15 cellular contexts compared by ENCODE assay signal in the genomic region with DNA sequence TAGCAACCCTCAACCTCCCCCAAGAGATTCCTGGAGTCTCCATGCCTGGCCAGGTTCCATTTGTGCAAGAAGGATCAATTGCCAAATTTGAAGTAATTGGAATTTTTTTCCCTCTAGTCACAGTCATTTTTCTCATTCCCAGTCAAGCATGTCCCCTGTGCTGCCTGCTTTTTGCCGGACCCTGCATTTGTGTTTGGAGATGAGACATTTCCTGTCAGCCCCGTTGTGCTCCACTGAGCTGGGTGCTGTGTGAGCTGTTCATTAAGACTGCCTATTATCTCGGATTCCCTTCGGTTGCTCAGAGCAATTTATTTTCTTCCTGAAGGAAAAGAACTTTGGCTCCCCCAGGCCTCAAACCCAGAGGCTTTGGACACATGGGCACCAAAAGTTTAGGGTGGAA.
DNase-seq lines count a peak whose midpoint lies in the region; ATAC-seq and TF ChIP-seq lines count a peak whose summit lies in the region.
"Had no signal": no experiment of that assay in that cellular context is flagged by ENCODE, and none has a peak within 500 bp of the region (broad histone marks: within the 10 kb centered on the region; RNA-seq: fewer than 3 reads in every experiment).

No MANE protein-coding gene starts in this region.

- TF ChIP-seq CTCF in astrocyte of the spinal cord (IDR thresholded peaks at IDR 0.05; ENCODE audit: low read depth, low read length), result no peak
- no peak for TF ChIP-seq CTCF in nephron (IDR thresholded peaks at IDR 0.05; ENCODE audit: unreplicated experiment in 3 of 3)

- H3K27ac Mint-ChIP-seq in nephron, result peak overlapping the region; percentile 30 to 69 (median 32)
- H3K27ac Mint-ChIP-seq in stimulated activated naive CD8-positive, alpha-beta T cell treated with anti-CD3 and anti-CD28 coated beads, Interleukin-15, amount 100 ng/mL, for 72 hours, result no peak overlapping the region

- DNase-seq in ELR (ENCODE audit: low read depth) (peak; percentile 90), astrocyte of the spinal cord (ENCODE audit: low read depth, low spot score) (peak; percentile 68), T1000 (lab: John Stamatoyannopoulos, UW) (no peak), NCI-H2029 treated with DMSO at 0.1 percent for 48 hours (lab: John Stamatoyannopoulos, UW) (no peak)
- no peak for DNase-seq in activated CD8-positive, alpha-beta memory T cell treated with anti-CD3 and anti-CD28 coated beads, Interleukin-2, amount 50 U/mL, for 48 hours
- no peak for DNase-seq in stimulated activated naive CD8-positive, alpha-beta T cell treated with anti-CD3 and anti-CD28 coated beads, Interleukin-15, amount 100 ng/mL, for 72 hours
- DNase-seq: activated effector memory CD4-positive, alpha-beta T cell treated with anti-CD3 and anti-CD28 coated beads, Interleukin-2, amount 50 U/mL, for 16 hours; cortex of kidney; hippocampal formation; KBM-7; midbrain; NCI-H510A treated with DMSO at 0.1 percent for 48 hours; transverse colon had no signal

- peaks cover 8% of the 10 kb centered on the region for H3K36me3 Mint-ChIP-seq in nephron (ENCODE audit: low read depth)

- ATAC-seq in HG03196 (IDR thresholded peaks at IDR 0.05; ENCODE audit: unreplicated experiment), result peak; percentile 35
- no peak for ATAC-seq in stimulated activated naive CD8-positive, alpha-beta T cell treated with anti-CD3 and anti-CD28 coated beads, Interleukin-15, amount 100 ng/mL, for 72 hours

- H3K27me3 Mint-ChIP-seq in nephron (ENCODE audit: low read depth), result peaks cover 28% of the 10 kb centered on the region
- H3K27me3 Mint-ChIP-seq in stimulated activated naive CD8-positive, alpha-beta T cell treated with anti-CD3 and anti-CD28 coated beads, Interleukin-15, amount 100 ng/mL, for 72 hours, result peaks cover 63% of the 10 kb centered on the region

- H3K9me3 Mint-ChIP-seq in nephron, result peaks cover 18% of the 10 kb centered on the region
- H3K9me3 Mint-ChIP-seq in stimulated activated naive CD8-positive, alpha-beta T cell treated with anti-CD3 and anti-CD28 coated beads, Interleukin-15, amount 100 ng/mL, for 72 hours, result peaks cover 6 to 8% of the 10 kb centered on the region in 2 donors

- H3K4me3 ChIP-seq in astrocyte of the spinal cord (ENCODE audit: low read depth, low read length), result no peak overlapping the region
- H3K4me3 ChIP-seq: transverse colon had no signal

- in situ Hi-C loops in astrocyte of the spinal cord (cut with HindIII; ENCODE audit: low sequenced_read_pairs), result no loop called here

- H3K4me1 Mint-ChIP-seq in nephron, result peaks cover 14% of the 10 kb centered on the region
- no peaks in the 10 kb centered on the region for H3K4me1 Mint-ChIP-seq in stimulated activated naive CD8-positive, alpha-beta T cell treated with anti-CD3 and anti-CD28 coated beads, Interleukin-15, amount 100 ng/mL, for 72 hours

- peak overlapping the region in 1 of 3 experiments; percentile 7 for H3K4me3 Mint-ChIP-seq in nephron
- H3K4me3 Mint-ChIP-seq in stimulated activated naive CD8-positive, alpha-beta T cell treated with anti-CD3 and anti-CD28 coated beads, Interleukin-15, amount 100 ng/mL, for 72 hours, result no peak overlapping the region

Comparison
In these comparisons a context has a peak if more than half of its experiments do, and no peak if none do; other contexts are left out.
1. DNase-seq: peak in ELR (single experiment) and astrocyte of the spinal cord (single experiment); none in T1000 (single experiment), activated CD8-positive, alpha-beta memory T cell treated with anti-CD3 and anti-CD28 coated beads, Interleukin-2, amount 50 U/mL, for 48 hours (single experiment), NCI-H2029 treated with DMSO at 0.1 percent for 48 hours (single experiment) and stimulated activated naive CD8-positive, alpha-beta T cell treated with anti-CD3 and anti-CD28 coated beads, Interleukin-15, amount 100 ng/mL, for 72 hours (0 of 2).
2. H3K27ac Mint-ChIP-seq: peak in nephron (3 of 3); none in stimulated activated naive CD8-positive, alpha-beta T cell treated with anti-CD3 and anti-CD28 coated beads, Interleukin-15, amount 100 ng/mL, for 72 hours (0 of 2).